20 cellular contexts compared by ENCODE assay signal in the genomic region with DNA sequence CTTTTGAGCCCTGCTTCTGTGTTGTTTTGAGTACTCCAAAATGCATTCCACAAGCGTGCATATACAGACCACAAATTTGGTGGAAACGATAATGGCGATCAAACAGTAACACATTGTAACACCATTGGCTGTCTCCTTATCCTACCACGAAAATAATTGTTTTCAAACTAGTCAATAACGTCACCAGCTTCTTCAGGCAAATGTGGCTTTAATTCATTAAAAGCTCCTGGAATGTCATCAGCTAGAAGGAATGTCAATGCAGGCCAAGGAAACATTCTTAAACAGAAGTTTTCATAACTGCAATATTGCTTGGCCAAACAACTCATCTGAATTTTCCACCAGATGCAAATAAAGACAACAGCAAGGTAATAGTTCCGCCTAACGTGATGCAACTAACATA.
DNase-seq lines count a peak whose midpoint lies in the region; ATAC-seq and TF ChIP-seq lines count a peak whose summit lies in the region.
"Had no signal": no experiment of that assay in that cellular context is flagged by ENCODE, and none has a peak within 500 bp of the region (broad histone marks: within the 10 kb centered on the region; RNA-seq: fewer than 3 reads in every experiment).

No MANE protein-coding gene starts in this region.

- H3K9me3 Mint-ChIP-seq in progenitor cell of endocrine pancreas (ENCODE audit: low read depth) (no peaks in the 10 kb centered on the region), endothelial cell (ENCODE audit: unreplicated experiment) (no peaks in the 10 kb centered on the region)

- H3K36me3 Mint-ChIP-seq in progenitor cell of endocrine pancreas (ENCODE audit: insufficient read depth) (no peaks in the 10 kb centered on the region), endothelial cell (ENCODE audit: low read depth, unreplicated experiment) (no peaks in the 10 kb centered on the region)
- H3K36me3 Mint-ChIP-seq: naive B cell had no signal

- H3K4me3 Mint-ChIP-seq in progenitor cell of endocrine pancreas (ENCODE audit: low read depth) (no peak overlapping the region), endothelial cell (ENCODE audit: unreplicated experiment) (no peak overlapping the region)
- H3K4me3 Mint-ChIP-seq: naive B cell had no signal

- peak; percentile 93 for DNase-seq in EL
- DNase-seq in LHCN-M2 (ENCODE audit: low read depth), result peak; percentile 36
- DNase-seq in dedifferentiated amniotic fluid mesenchymal stem cell (ENCODE audit: extremely low spot score), result peak; percentile 88
- peak; percentile 22 for DNase-seq in non-pigmented ciliary epithelial cell (ENCODE audit: low read depth)
- DNase-seq in progenitor cell of endocrine pancreas (ENCODE audit: low spot score, unreplicated experiment), result no peak
- DNase-seq in Right ventricle myocardium inferior (ENCODE audit: missing footprints), result no peak
- no peak for DNase-seq in endothelial cell (ENCODE audit: low spot score)
- DNase-seq: activated CD4-positive, alpha-beta T cell treated with anti-CD3 and anti-CD28 coated beads, Interleukin-2, amount 50 U/mL, for 4 hours; activated naive CD4-positive, alpha-beta T cell; anterior cingulate cortex; DMS 273 treated with DMSO at 0.1 percent for 48 hours; head of caudate nucleus; naive B cell; NCI-H2029 treated with DMSO at 0.1 percent for 48 hours; NCI-H510A; small intestine; stimulated activated CD8-positive, alpha-beta memory T cell treated with anti-CD3 and anti-CD28 coated beads, Interleukin-4, amount 100 ng/mL, for 48 hours; substantia nigra; WERI-Rb-1 had no signal

- ATAC-seq in GM18861 (IDR thresholded peaks at IDR 0.05; ENCODE audit: unreplicated experiment) (no peak), Right ventricle myocardium inferior (no peak)

- no peak for TF ChIP-seq CTCF in progenitor cell of endocrine pancreas (IDR thresholded peaks at IDR 0.05; ENCODE audit: unreplicated experiment)
- no peak for TF ChIP-seq CTCF in endothelial cell (IDR thresholded peaks at IDR 0.05; ENCODE audit: unreplicated experiment)

- no peak overlapping the region for H3K27ac Mint-ChIP-seq in progenitor cell of endocrine pancreas
- H3K27ac Mint-ChIP-seq in endothelial cell (ENCODE audit: unreplicated experiment), result no peak overlapping the region
- H3K27ac Mint-ChIP-seq: naive B cell had no signal

- intact Hi-C loops in Right ventricle myocardium inferior (cut with DNase I), result no loop called here

- H3K4me1 Mint-ChIP-seq in progenitor cell of endocrine pancreas (ENCODE audit: low read depth), result no peaks in the 10 kb centered on the region
- H3K4me1 Mint-ChIP-seq in endothelial cell (ENCODE audit: unreplicated experiment), result no peaks in the 10 kb centered on the region
- H3K4me1 Mint-ChIP-seq: naive B cell had no signal

- H3K27me3 Mint-ChIP-seq in progenitor cell of endocrine pancreas (peaks cover 15% of the 10 kb centered on the region), endothelial cell (ENCODE audit: unreplicated experiment) (peaks cover 5% of the 10 kb centered on the region)

Comparison
In these comparisons a context has a peak if more than half of its experiments do, and no peak if none do; other contexts are left out.
1. DNase-seq: peak in EL (single experiment), LHCN-M2 (single experiment), dedifferentiated amniotic fluid mesenchymal stem cell (single experiment) and non-pigmented ciliary epithelial cell (single experiment); none in progenitor cell of endocrine pancreas (single experiment), Right ventricle myocardium inferior (single experiment) and endothelial cell (single experiment).